In the genomic region with DNA sequence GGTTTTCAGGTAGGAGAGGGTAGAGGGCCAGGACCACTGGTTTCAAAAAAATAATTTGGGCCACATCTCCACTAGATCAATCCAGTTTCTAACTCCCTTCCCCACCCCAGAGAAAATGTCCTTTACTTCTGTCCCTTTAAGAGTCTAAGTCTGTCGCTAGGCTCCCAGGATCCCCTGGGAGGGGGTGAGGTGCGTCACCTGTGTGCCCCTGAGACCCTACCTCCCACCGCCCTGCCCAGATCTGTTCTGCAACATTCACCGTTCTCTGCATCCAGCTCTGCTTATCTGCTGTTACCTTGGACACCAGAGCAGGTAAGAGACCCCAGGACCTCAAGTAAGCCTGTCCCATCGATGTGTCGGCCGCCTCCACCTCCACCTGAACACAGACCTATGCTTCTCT, we compare ENCODE assay signal across 24 cellular contexts. TPM values are rescaled to one million over a fixed set of nuclear protein-coding genes. Genes with fewer than 3 reads are reported as not detected.
DNase-seq lines count a peak whose midpoint lies in the region; ATAC-seq, FAIRE-seq and TF ChIP-seq lines count a peak whose summit lies in the region.
"Had no signal": no experiment of that assay in that cellular context is flagged by ENCODE, and none has a peak within 500 bp of the region (broad histone marks: within the 10 kb centered on the region; RNA-seq: fewer than 3 reads in every experiment).

A gene with protein sequence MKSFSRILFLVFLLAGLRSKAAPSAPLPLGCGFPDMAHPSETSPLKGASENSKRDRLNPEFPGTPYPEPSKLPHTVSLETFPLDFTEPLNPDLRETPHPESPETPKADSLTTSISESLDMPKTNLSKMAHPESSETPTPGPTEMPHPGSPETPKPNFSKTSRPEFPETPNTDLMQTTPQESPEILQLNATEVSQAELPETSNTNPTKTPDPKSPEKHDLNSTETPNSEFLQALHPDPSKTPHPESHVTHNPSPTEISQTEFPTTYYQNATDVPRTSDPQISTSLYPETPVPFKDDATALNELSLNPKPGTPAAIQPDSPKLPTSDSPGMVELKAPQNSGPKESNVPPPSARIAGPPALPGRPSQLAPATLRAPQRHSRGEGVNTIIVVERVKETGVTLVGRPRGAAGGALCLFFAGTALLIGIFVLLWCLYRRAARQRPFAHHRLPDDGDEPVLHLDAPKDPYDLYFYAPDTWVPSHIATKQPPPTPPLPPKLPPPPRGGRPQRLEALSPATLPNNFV (plus strand): TSS at position 211 of the 400 bp plus-strand sequence. CDS start 1,043 bp downstream, outside the sequence.

- H3K9me3 Mint-ChIP-seq in activated naive CD8-positive, alpha-beta T cell treated with anti-CD3 and anti-CD28 coated beads, Interleukin-2, amount 10 ng/mL, durations not matched to agents 7 days and 5 days: no peaks in the 10 kb centered on the region
- no peaks in the 10 kb centered on the region for H3K9me3 Mint-ChIP-seq in activated naive CD8-positive, alpha-beta T cell treated with anti-CD3 and anti-CD28 coated beads, Interleukin-2, amount 50 U/mL, for 24 hours
- H3K9me3 Mint-ChIP-seq in IgD-negative memory B cell (no peaks in the 10 kb centered on the region), endothelial cell (ENCODE audit: unreplicated experiment) (no peaks in the 10 kb centered on the region), chondrocyte (ENCODE audit: low read depth) (no peaks in the 10 kb centered on the region)
- H3K9me3 Mint-ChIP-seq in stimulated activated memory B cell treated with anti-CD40 and anti-IgM and Interleukin-4, amounts not matched to agents 10 μg/mL and 1 μg/mL and 100 μg/mL, for 72 hours: no peaks in the 10 kb centered on the region

- no peak for TF ChIP-seq POLR2A in GM12892 (IDR thresholded peaks at IDR 0.05; ENCODE audit: low read depth, low read length)

- no peak for ATAC-seq in activated naive CD8-positive, alpha-beta T cell treated with anti-CD3 and anti-CD28 coated beads, Interleukin-2, amount 10 ng/mL, durations not matched to agents 7 days and 5 days (ENCODE audit: low read depth)
- ATAC-seq in activated naive CD8-positive, alpha-beta T cell treated with anti-CD3 and anti-CD28 coated beads, Interleukin-2, amount 50 U/mL, for 24 hours: no peak
- no peak for ATAC-seq in stimulated activated memory B cell treated with anti-CD40 and anti-IgM and Interleukin-4, amounts not matched to agents 10 μg/mL and 1 μg/mL and 100 μg/mL, for 72 hours
- no peak for ATAC-seq in HG03520 (IDR thresholded peaks at IDR 0.05; ENCODE audit: unreplicated experiment)
- ATAC-seq: gastrocnemius medialis, right cardiac atrium had no signal

- H3K36me3 Mint-ChIP-seq in activated naive CD8-positive, alpha-beta T cell treated with anti-CD3 and anti-CD28 coated beads, Interleukin-2, amount 10 ng/mL, durations not matched to agents 7 days and 5 days: no peaks in the 10 kb centered on the region
- no peaks in the 10 kb centered on the region for H3K36me3 Mint-ChIP-seq in activated naive CD8-positive, alpha-beta T cell treated with anti-CD3 and anti-CD28 coated beads, Interleukin-2, amount 50 U/mL, for 24 hours (ENCODE audit: low read depth)
- H3K36me3 Mint-ChIP-seq in IgD-negative memory B cell (no peaks in the 10 kb centered on the region), endothelial cell (ENCODE audit: low read depth, unreplicated experiment) (peaks cover 29% of the 10 kb centered on the region), chondrocyte (ENCODE audit: low read depth) (peaks cover 8% of the 10 kb centered on the region)
- no peaks in the 10 kb centered on the region for H3K36me3 Mint-ChIP-seq in stimulated activated memory B cell treated with anti-CD40 and anti-IgM and Interleukin-4, amounts not matched to agents 10 μg/mL and 1 μg/mL and 100 μg/mL, for 72 hours

- H3K4me3 Mint-ChIP-seq in activated naive CD8-positive, alpha-beta T cell treated with anti-CD3 and anti-CD28 coated beads, Interleukin-2, amount 10 ng/mL, durations not matched to agents 7 days and 5 days: no peak within 1 kb of the TSS
- no peak within 1 kb of the TSS for H3K4me3 Mint-ChIP-seq in activated naive CD8-positive, alpha-beta T cell treated with anti-CD3 and anti-CD28 coated beads, Interleukin-2, amount 50 U/mL, for 24 hours
- H3K4me3 Mint-ChIP-seq in IgD-negative memory B cell (peak within 1 kb of the TSS in 3 of 4 donors; percentile 65 to 80 (median 66)), endothelial cell (ENCODE audit: unreplicated experiment) (peak within 1 kb of the TSS; percentile 23), chondrocyte (ENCODE audit: unreplicated experiment) (no peak within 1 kb of the TSS)
- no peak within 1 kb of the TSS for H3K4me3 Mint-ChIP-seq in stimulated activated memory B cell treated with anti-CD40 and anti-IgM and Interleukin-4, amounts not matched to agents 10 μg/mL and 1 μg/mL and 100 μg/mL, for 72 hours

- H3K4me1 Mint-ChIP-seq in activated naive CD8-positive, alpha-beta T cell treated with anti-CD3 and anti-CD28 coated beads, Interleukin-2, amount 10 ng/mL, durations not matched to agents 7 days and 5 days: peaks cover 57% of the 10 kb centered on the region
- peaks cover 53% of the 10 kb centered on the region for H3K4me1 Mint-ChIP-seq in activated naive CD8-positive, alpha-beta T cell treated with anti-CD3 and anti-CD28 coated beads, Interleukin-2, amount 50 U/mL, for 24 hours
- H3K4me1 Mint-ChIP-seq in IgD-negative memory B cell: peaks cover 28 to 67% (median 49%) of the 10 kb centered on the region in 3 donors
- peaks cover 33% of the 10 kb centered on the region for H3K4me1 Mint-ChIP-seq in endothelial cell (ENCODE audit: unreplicated experiment)
- peaks cover 73% of the 10 kb centered on the region for H3K4me1 Mint-ChIP-seq in stimulated activated memory B cell treated with anti-CD40 and anti-IgM and Interleukin-4, amounts not matched to agents 10 μg/mL and 1 μg/mL and 100 μg/mL, for 72 hours
- H3K4me1 Mint-ChIP-seq in chondrocyte (ENCODE audit: low read depth): peaks cover 31% of the 10 kb centered on the region

- TF ChIP-seq CTCF in endothelial cell (IDR thresholded peaks at IDR 0.05; ENCODE audit: unreplicated experiment): no peak
- TF ChIP-seq CTCF in chondrocyte (IDR thresholded peaks at IDR 0.05): no peak

- DNase-seq in activated naive CD8-positive, alpha-beta T cell treated with anti-CD3 and anti-CD28 coated beads, Interleukin-2, amount 10 ng/mL, durations not matched to agents 7 days and 5 days: no peak
- no peak for DNase-seq in activated naive CD8-positive, alpha-beta T cell treated with anti-CD3 and anti-CD28 coated beads, Interleukin-2, amount 50 U/mL, for 24 hours
- no peak for DNase-seq in endothelial cell (ENCODE audit: low spot score)
- DNase-seq in GM12892 (ENCODE audit: insufficient read length): no peak
- no peak for DNase-seq in chondrocyte (ENCODE audit: low spot score)
- DNase-seq: activated CD4-positive, alpha-beta T cell treated with anti-CD3 and anti-CD28 coated beads for 48 hours; activated CD8-positive, alpha-beta memory T cell treated with anti-CD3 and anti-CD28 coated beads, Interleukin-2, amount 50 U/mL, for 48 hours; activated gamma-delta T cell; amygdala; caudate nucleus; erythroblast; gastrocnemius medialis; NCI-H1417 treated with DMSO at 0.1 percent for 48 hours; NCI-H2171 treated with DMSO at 0.1 percent for 48 hours; ovary had no signal

- H3K27me3 Mint-ChIP-seq in activated naive CD8-positive, alpha-beta T cell treated with anti-CD3 and anti-CD28 coated beads, Interleukin-2, amount 10 ng/mL, durations not matched to agents 7 days and 5 days: peaks cover 89% of the 10 kb centered on the region
- peaks cover 90% of the 10 kb centered on the region for H3K27me3 Mint-ChIP-seq in activated naive CD8-positive, alpha-beta T cell treated with anti-CD3 and anti-CD28 coated beads, Interleukin-2, amount 50 U/mL, for 24 hours
- H3K27me3 Mint-ChIP-seq in IgD-negative memory B cell (peaks cover 81% of the 10 kb centered on the region), endothelial cell (ENCODE audit: unreplicated experiment) (peaks cover 34% of the 10 kb centered on the region), chondrocyte (ENCODE audit: low read depth) (peaks cover 85% of the 10 kb centered on the region)
- peaks cover 100% of the 10 kb centered on the region for H3K27me3 Mint-ChIP-seq in stimulated activated memory B cell treated with anti-CD40 and anti-IgM and Interleukin-4, amounts not matched to agents 10 μg/mL and 1 μg/mL and 100 μg/mL, for 72 hours

- peak within 1 kb of the TSS; percentile 22 for H3K27ac Mint-ChIP-seq in activated naive CD8-positive, alpha-beta T cell treated with anti-CD3 and anti-CD28 coated beads, Interleukin-2, amount 10 ng/mL, durations not matched to agents 7 days and 5 days
- no peak within 1 kb of the TSS for H3K27ac Mint-ChIP-seq in activated naive CD8-positive, alpha-beta T cell treated with anti-CD3 and anti-CD28 coated beads, Interleukin-2, amount 50 U/mL, for 24 hours
- H3K27ac Mint-ChIP-seq in IgD-negative memory B cell (peak within 1 kb of the TSS in 1 of 3 donors; percentile 88), endothelial cell (ENCODE audit: unreplicated experiment) (no peak within 1 kb of the TSS), chondrocyte (ENCODE audit: unreplicated experiment) (no peak within 1 kb of the TSS)
- peak within 1 kb of the TSS; percentile 53 for H3K27ac Mint-ChIP-seq in stimulated activated memory B cell treated with anti-CD40 and anti-IgM and Interleukin-4, amounts not matched to agents 10 μg/mL and 1 μg/mL and 100 μg/mL, for 72 hours

- POLR2A ChIA-PET in activated naive CD8-positive, alpha-beta T cell treated with anti-CD3 and anti-CD28 coated beads, Interleukin-2, amount 10 ng/mL, durations not matched to agents 7 days and 5 days (lab: Charles Lee): interaction anchor here (0.7 to 3.2 kb wide), 4 partner anchors 15 to 403 kb away, joined by 3 to 16 read pairs (median 4); a partner anchor contains a TSS

- FAIRE-seq in GM12892 (lab: Jason Lieb, UNC): no peak

RNA-seq across cellular contexts. Expression of the gene that starts here (rescaled TPM):
- total RNA-seq in activated naive CD8-positive, alpha-beta T cell treated with anti-CD3 and anti-CD28 coated beads, Interleukin-2, amount 10 ng/mL, durations not matched to agents 7 days and 5 days: not detected
- polyA plus RNA-seq in IgD-negative memory B cell: not detected
- total RNA-seq in endothelial cell (ENCODE audit: unreplicated experiment): not detected
- not detected for polyA plus RNA-seq in GM12892 (2012; ENCODE audit: missing spikeins)
- not detected in 3 replicates for total RNA-seq in chondrocyte
- total RNA-seq: gastrocnemius medialis, HT1080, lower leg skin, M059J, ovary, right cardiac atrium, RPMI7951 had no signal
- polyA plus RNA-seq: ovary, right cardiac atrium, SK-N-SH had no signal

Comparison
In these comparisons a context has a peak if more than half of its experiments do, and no peak if none do; other contexts are left out.
1. H3K27ac Mint-ChIP-seq: peak in activated naive CD8-positive, alpha-beta T cell treated with anti-CD3 and anti-CD28 coated beads, Interleukin-2, amount 10 ng/mL, durations not matched to agents 7 days and 5 days (single experiment) and stimulated activated memory B cell treated with anti-CD40 and anti-IgM and Interleukin-4, amounts not matched to agents 10 μg/mL and 1 μg/mL and 100 μg/mL, for 72 hours (single experiment); none in activated naive CD8-positive, alpha-beta T cell treated with anti-CD3 and anti-CD28 coated beads, Interleukin-2, amount 50 U/mL, for 24 hours (single experiment), endothelial cell (single experiment) and chondrocyte (single experiment).
2. H3K4me3 Mint-ChIP-seq: peak in IgD-negative memory B cell (3 of 4) and endothelial cell (single experiment); none in activated naive CD8-positive, alpha-beta T cell treated with anti-CD3 and anti-CD28 coated beads, Interleukin-2, amount 10 ng/mL, durations not matched to agents 7 days and 5 days (single experiment), activated naive CD8-positive, alpha-beta T cell treated with anti-CD3 and anti-CD28 coated beads, Interleukin-2, amount 50 U/mL, for 24 hours (single experiment), stimulated activated memory B cell treated with anti-CD40 and anti-IgM and Interleukin-4, amounts not matched to agents 10 μg/mL and 1 μg/mL and 100 μg/mL, for 72 hours (single experiment) and chondrocyte (single experiment).